8 cellular contexts compared by ENCODE assay signal in genomic region chrX:135477576-135477975, GRCh38. TPM values are rescaled to one million over a fixed set of nuclear protein-coding genes. Genes with fewer than 3 reads are reported as not detected.
DNase-seq lines count a peak whose midpoint lies in the region; ATAC-seq, FAIRE-seq and TF ChIP-seq lines count a peak whose summit lies in the region.

No MANE protein-coding gene starts in this region.

- H3K27me3 Mint-ChIP-seq in naive B cell, result peaks cover 0 to 5% (median 0%) of the 10 kb centered on the region in 3 donors

- peak; percentile 87 for FAIRE-seq in endothelial cell of umbilical vein (lab: Jason Lieb, UNC)

- POLR2A ChIA-PET in endothelial cell of umbilical vein (lab: Charles Lee), result no interaction called here

- no peak overlapping the region for H3K4me3 Mint-ChIP-seq in naive B cell

- CTCF ChIA-PET in endothelial cell of umbilical vein (lab: Charles Lee), result no interaction called here

- H2AFZ ChIP-seq in endothelial cell of umbilical vein (ENCODE audit: low read depth, low read length), result no peak overlapping the region

- H3K4me2 ChIP-seq in endothelial cell of umbilical vein (ENCODE audit: insufficient read depth, low read length), result no peak overlapping the region

- H3K9me3 ChIP-seq in endothelial cell of umbilical vein (replicated peaks; ENCODE audit: control insufficient read depth, insufficient read depth, low read length) (no peaks in the 10 kb centered on the region), esophagus squamous epithelium (no peaks in the 10 kb centered on the region)

- intact Hi-C loops in endothelial cell of umbilical vein (cut with micrococcal nuclease) (no loop called here), esophagus squamous epithelium (cut with DNase I) (no loop called here)

- no peaks in the 10 kb centered on the region for H3K9me1 ChIP-seq in endothelial cell of umbilical vein (replicated peaks; ENCODE audit: control insufficient read depth, extremely low read depth, insufficient read depth, low read length)

- DNase-seq in AG20443 (ENCODE audit: low spot score) (peak; percentile 6), NCI-H2196 treated with DMSO at 0.1 percent for 48 hours (lab: John Stamatoyannopoulos, UW; ENCODE audit: unreplicated experiment) (peak; percentile 57), endothelial cell of umbilical vein (ENCODE audit: low read depth, low spot score) (peak; percentile 82), naive B cell (peak; percentile 1), esophagus squamous epithelium (lab: John Stamatoyannopoulos, UW) (no peak)
- peak; percentile 35 for DNase-seq in activated CD4-positive, alpha-beta T cell treated with anti-CD3 and anti-CD28 coated beads, Interleukin-2, amount 50 U/mL, for 1 hour

- dilution Hi-C loops in endothelial cell of umbilical vein (cut with MboI; ENCODE audit: extremely low pct_ligation_motif_present, low sequenced_read_pairs), result no loop called here

- ATAC-seq in GM19351 (IDR thresholded peaks at IDR 0.05; ENCODE audit: unreplicated experiment), result peak; percentile 68
- ATAC-seq in naive B cell (ENCODE audit: low read depth in 2 of 2), result no peak
- ATAC-seq in GM21825 (IDR thresholded peaks at IDR 0.05; ENCODE audit: unreplicated experiment), result no peak

- H3K4me1 Mint-ChIP-seq in naive B cell, result no peaks in the 10 kb centered on the region

- H3K27ac ChIP-seq in endothelial cell of umbilical vein (ENCODE audit: insufficient read depth, low read depth, low read length) (no peak overlapping the region), esophagus squamous epithelium (no peak overlapping the region)

- H3K4me1 ChIP-seq in endothelial cell of umbilical vein (ENCODE audit: control insufficient read depth, extremely low read depth, insufficient read depth, low read length), result no peaks in the 10 kb centered on the region
- H3K4me1 ChIP-seq in esophagus squamous epithelium, result no peaks in the 10 kb centered on the region

- no TSS peak for BruUV-seq in endothelial cell of umbilical vein (replicated peaks; lab: Mats Ljungman, UMichigan)

- H3K4me3 ChIP-seq in endothelial cell of umbilical vein (replicated peaks in 1 of 3; ENCODE audit: insufficient read depth in 1 of 3, low read depth in 1 of 3, low read length in 3 of 3) (no peak overlapping the region), esophagus squamous epithelium (no peak overlapping the region)

- H4K20me1 ChIP-seq in endothelial cell of umbilical vein (replicated peaks; ENCODE audit: control insufficient read depth, extremely low read depth, insufficient read depth, low read length), result no peaks in the 10 kb centered on the region

- H3K27me3 ChIP-seq in endothelial cell of umbilical vein (ENCODE audit: control insufficient read depth in 2 of 2, insufficient read depth in 2 of 2, low read length in 2 of 2), result peaks cover 0 to 2% of the 10 kb centered on the region in 2 experiments
- H3K27me3 ChIP-seq in esophagus squamous epithelium, result no peaks in the 10 kb centered on the region

- TF ChIP-seq POLR2A in endothelial cell of umbilical vein (IDR thresholded peaks at IDR 0.05; ENCODE audit: low read depth, low read length) (no peak), esophagus squamous epithelium (IDR thresholded peaks at IDR 0.05) (no peak)

- H3K79me2 ChIP-seq in endothelial cell of umbilical vein (ENCODE audit: control insufficient read depth, insufficient read depth, low read length), result no peaks in the 10 kb centered on the region

- no peaks in the 10 kb centered on the region for H3K36me3 Mint-ChIP-seq in naive B cell

- 0 to 25% methylated on average over 2 to 3 of the region's 3 CpGs for WGBS in esophagus squamous epithelium, 2 donors

- H3K36me3 ChIP-seq in endothelial cell of umbilical vein (ENCODE audit: control insufficient read depth in 2 of 2, extremely low read depth in 1 of 2, insufficient read depth in 2 of 2, low read length in 2 of 2) (no peaks in the 10 kb centered on the region), esophagus squamous epithelium (no peaks in the 10 kb centered on the region)

- no peak overlapping the region for H3K9ac ChIP-seq in endothelial cell of umbilical vein (replicated peaks; ENCODE audit: extremely low read depth, insufficient read depth, low read length)

- peaks cover 0 to 2% (median 0%) of the 10 kb centered on the region in 7 donors for H3K9me3 Mint-ChIP-seq in naive B cell

- H3K27ac Mint-ChIP-seq in naive B cell, result no peak overlapping the region

- TF ChIP-seq CTCF in endothelial cell of umbilical vein (IDR thresholded peaks at IDR 0.05; ENCODE audit: extremely low read depth in 1 of 2, insufficient read depth in 1 of 2, low read depth in 1 of 2, low read length in 2 of 2) (peak; percentile 37 to 47), esophagus squamous epithelium (IDR thresholded peaks at IDR 0.05) (peak in 2 of 6 experiments; percentile 43)

TF ChIP-seq in endothelial cell of umbilical vein, 7 proteins besides CTCF, POLR2A, EP300 and RAD21:
- no peak for TF ChIP-seq GATA2 (IDR thresholded peaks at IDR 0.05; ENCODE audit: insufficient read depth, insufficient read length, low read depth, low read length)
- no peak for TF ChIP-seq POLR2AphosphoS5 (IDR thresholded peaks at IDR 0.05; ENCODE audit: insufficient read depth, low read depth, low read length)
- TF ChIP-seq EZH2 (IDR thresholded peaks at IDR 0.05; ENCODE audit: borderline replicate concordance, low read depth, low read length, severe bottlenecking), result no peak
- TF ChIP-seq JUN (IDR thresholded peaks at IDR 0.05; ENCODE audit: borderline replicate concordance, insufficient read depth, insufficient read length, low read depth), result no peak
- TF ChIP-seq MYC (IDR thresholded peaks at IDR 0.05; ENCODE audit: low read depth, low read length), result no peak
- TF ChIP-seq MAX (IDR thresholded peaks at IDR 0.05; ENCODE audit: insufficient read depth, insufficient read length), result no peak
- TF ChIP-seq FOS (IDR thresholded peaks at IDR 0.05; ENCODE audit: borderline replicate concordance, insufficient read depth, low read length), result no peak
TF ChIP-seq in endothelial cell of umbilical vein: peak in this region for 0.

RNA-seq across cellular contexts. Expression of gene INTS6L, which starts 42.9 kb away (rescaled TPM):
- total RNA-seq in endothelial cell of umbilical vein (5.6 and 7.5 TPM in 2 replicates), esophagus squamous epithelium (10 to 100 TPM in 1 of 4 donors, 1 to 10 TPM in 3; 4.3 to 14.9 (median 6.4) TPM)
- polyA plus RNA-seq in endothelial cell of umbilical vein (4.5 and 5.2 TPM in 2 replicates), naive B cell (ENCODE audit: low read depth in 6 of 6) (1 to 10 TPM; 4.7 to 8.1 (median 6.2) TPM)
- 2.3 and 3.4 TPM in 2 replicates for polyA plus RNA-seq in endothelial cell of umbilical vein (2011; cell fraction: cytosol; rRNA removed)
- 59.3 and 71.0 TPM in 2 replicates for polyA plus RNA-seq in endothelial cell of umbilical vein (2011; cell fraction: nucleus; rRNA removed)
- 4.6 and 5.3 TPM in 2 replicates for polyA plus RNA-seq in endothelial cell of umbilical vein (2012)
- 6.9 and 7.9 TPM in 2 replicates for polyA minus RNA-seq in endothelial cell of umbilical vein
- not detected for polyA minus RNA-seq in endothelial cell of umbilical vein (2011; cell fraction: cytosol; rRNA and poly(A)+ RNA removed)
- polyA minus RNA-seq in endothelial cell of umbilical vein (2011; cell fraction: nucleus; rRNA and poly(A)+ RNA removed), result 18.0 and 18.8 TPM in 2 replicates

RNA-seq across cellular contexts. Expression of gene SMIM10L2A, which starts 55.8 kb away (rescaled TPM):
- total RNA-seq in endothelial cell of umbilical vein, result 0.18 and 0.24 TPM in 2 replicates
- polyA plus RNA-seq in endothelial cell of umbilical vein, result 0.10 and 0.13 TPM in 2 replicates
- 0.04 and 0.08 TPM in 2 replicates for polyA plus RNA-seq in endothelial cell of umbilical vein (2011; cell fraction: cytosol; rRNA removed)
- polyA plus RNA-seq in endothelial cell of umbilical vein (2011; cell fraction: nucleus; rRNA removed), result 0.60 and 0.61 TPM in 2 replicates
- 0.07 and 0.11 TPM in 2 replicates for polyA plus RNA-seq in endothelial cell of umbilical vein (2012)
- 0.07 and 0.15 TPM in 2 replicates for polyA minus RNA-seq in endothelial cell of umbilical vein
- not detected for polyA minus RNA-seq in endothelial cell of umbilical vein (2011; cell fraction: cytosol; rRNA and poly(A)+ RNA removed)
- 0.14 and 0.34 TPM in 2 replicates for polyA minus RNA-seq in endothelial cell of umbilical vein (2011; cell fraction: nucleus; rRNA and poly(A)+ RNA removed)
- under 1 TPM in 1 of 6 donors, not detected in 5; 0.17 TPM for polyA plus RNA-seq in naive B cell (ENCODE audit: low read depth in 6 of 6)
- 1 to 10 TPM in 2 of 4 donors, under 1 TPM in 2; 0.35 to 2.7 (median 1.6) TPM for total RNA-seq in esophagus squamous epithelium
